In the genomic region with DNA sequence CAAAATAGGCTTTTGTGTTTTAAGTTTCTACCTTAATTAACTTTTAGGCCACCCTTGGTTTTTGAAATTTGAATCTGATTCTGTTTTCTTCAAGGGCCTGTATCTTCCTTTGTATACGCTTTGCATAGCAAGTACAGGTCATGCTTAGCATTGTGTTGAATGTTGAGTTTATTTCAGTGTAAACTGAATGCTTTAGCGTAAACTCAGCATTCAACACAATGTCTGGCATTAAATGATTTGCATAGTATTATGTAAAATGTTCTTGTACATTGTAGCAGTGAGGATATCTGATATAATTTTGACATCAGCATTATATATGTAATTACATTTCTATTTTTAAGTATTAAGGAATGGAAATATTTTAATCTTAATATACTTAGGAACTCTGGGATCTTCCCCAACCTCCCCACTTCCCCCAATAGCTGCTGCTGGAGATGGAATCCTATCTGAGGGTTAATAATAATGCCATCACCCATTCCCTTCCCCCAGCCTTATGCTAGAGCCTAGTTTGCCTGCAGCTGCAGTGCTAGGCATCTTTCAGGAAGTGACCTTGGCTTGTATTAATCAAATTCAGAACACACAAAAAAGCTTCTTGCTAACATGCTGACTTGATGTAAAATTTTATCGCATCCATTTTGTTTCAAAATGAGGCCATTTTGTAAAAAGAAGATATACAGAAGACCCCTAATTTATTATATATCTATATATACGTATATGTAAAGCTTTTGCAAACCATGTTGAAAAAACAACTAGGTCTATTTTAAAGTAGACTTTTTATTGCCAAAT, we compare ENCODE assay signal across 10 cellular contexts.
DNase-seq lines count a peak whose midpoint lies in the region; ATAC-seq and TF ChIP-seq lines count a peak whose summit lies in the region.
"Had no signal": no experiment of that assay in that cellular context is flagged by ENCODE, and none has a peak within 500 bp of the region (broad histone marks: within the 10 kb centered on the region; RNA-seq: fewer than 3 reads in every experiment).

No MANE protein-coding gene starts in this region.

- 88% methylated on average over 4 of the region's 4 CpGs for WGBS in smooth muscle cell (ENCODE audit: low lambda C conversion rate)

- no peak overlapping the region for H3K27ac ChIP-seq in smooth muscle cell (ENCODE audit: low read depth)

- H3K9me3 Mint-ChIP-seq in WTC11 = peaks cover 16% of the 10 kb centered on the region
- H3K9me3 Mint-ChIP-seq: dendritic cell treated with granulocyte-macrophage colony-stimulating factor and Interleukin-4, amounts not matched to agents 40 ng/mL and 50 ng/mL, for 4 days had no signal

- H3K27me3 ChIP-seq in smooth muscle cell (ENCODE audit: low read depth) (no peaks in the 10 kb centered on the region), H7 (ENCODE audit: control insufficient read depth, insufficient read depth, low read length) (no peaks in the 10 kb centered on the region)
- H3K27me3 ChIP-seq: tibial artery had no signal

- POLR2A ChIA-PET in WTC11 (lab: Charles Lee) = interaction anchor here (1.1 kb wide), 1 partner anchor 625 kb away, joined by 6 read pairs; no protein-coding TSS in a partner anchor

- CTCF ChIA-PET in WTC11 (lab: Charles Lee) = no interaction called here

- peak overlapping the region; percentile 15; the same call in 1 of the 2 replicates for H3K4me3 Mint-ChIP-seq in WTC11
- H3K4me3 Mint-ChIP-seq: dendritic cell treated with granulocyte-macrophage colony-stimulating factor and Interleukin-4, amounts not matched to agents 40 ng/mL and 50 ng/mL, for 4 days had no signal

- no peak overlapping the region for H3K27ac Mint-ChIP-seq in WTC11
- H3K27ac Mint-ChIP-seq: dendritic cell treated with granulocyte-macrophage colony-stimulating factor and Interleukin-4, amounts not matched to agents 40 ng/mL and 50 ng/mL, for 4 days had no signal

- peaks cover 2% of the 10 kb centered on the region for H3K9me3 ChIP-seq in smooth muscle cell (replicated peaks; ENCODE audit: low read depth)

- in situ Hi-C loops in GM13976 (cut with MboI; ENCODE audit: low sequenced_read_pairs, unreplicated experiment) = no loop called here

- no peaks in the 10 kb centered on the region for H3K27me3 Mint-ChIP-seq in WTC11 (ENCODE audit: low read depth)
- H3K27me3 Mint-ChIP-seq: dendritic cell treated with granulocyte-macrophage colony-stimulating factor and Interleukin-4, amounts not matched to agents 40 ng/mL and 50 ng/mL, for 4 days had no signal

- ATAC-seq in WTC11 (no peak), HG02973 (IDR thresholded peaks at IDR 0.05; ENCODE audit: unreplicated experiment) (no peak)

- no peaks in the 10 kb centered on the region for H3K36me3 ChIP-seq in smooth muscle cell (ENCODE audit: low read depth)
- no peaks in the 10 kb centered on the region for H3K36me3 ChIP-seq in H7 (replicated peaks; ENCODE audit: control insufficient read depth, insufficient read depth, low read length)

- H3F3A ChIP-seq in smooth muscle cell (ENCODE audit: low read depth) = no peaks in the 10 kb centered on the region

- TF ChIP-seq CTCF in GM13976 (IDR thresholded peaks at IDR 0.05; ENCODE audit: borderline replicate concordance, control extremely low read depth, extremely low read depth, insufficient read depth, missing control alignments) (no peak), WTC11 (IDR thresholded peaks at IDR 0.05) (no peak), smooth muscle cell (IDR thresholded peaks at IDR 0.05; ENCODE audit: borderline replicate concordance, insufficient read depth, poor library complexity, severe bottlenecking) (no peak)

- H3K4me1 ChIP-seq in smooth muscle cell (ENCODE audit: low read depth) = peaks cover 17% of the 10 kb centered on the region

- DNase-seq in GM13976 (ENCODE audit: low spot score) = peak; percentile 23
- peak; percentile 71 for DNase-seq in NCI-H2029 treated with DMSO at 0.1 percent for 48 hours (lab: John Stamatoyannopoulos, UW)
- no peak for DNase-seq in WTC11 (ENCODE audit: low spot score)
- peak; percentile 73 for DNase-seq in pons (ENCODE audit: low spot score)
- DNase-seq in smooth muscle cell (lab: John Stamatoyannopoulos, UW; ENCODE audit: unreplicated experiment) = no peak
- DNase-seq in effector CD8-positive, alpha-beta T cell (lab: John Stamatoyannopoulos, UW) = no peak
- DNase-seq in H7 = no peak
- DNase-seq: tibial artery had no signal

- H3K36me3 Mint-ChIP-seq in WTC11 = peaks cover 26% of the 10 kb centered on the region

- H3K4me2 ChIP-seq in smooth muscle cell = no peak overlapping the region

- H3K9ac ChIP-seq in smooth muscle cell (ENCODE audit: low read depth) = no peak overlapping the region

- H4K20me1 ChIP-seq in smooth muscle cell (ENCODE audit: low read depth) = peaks cover 81% of the 10 kb centered on the region

- H3K4me1 Mint-ChIP-seq in WTC11 = peaks cover 58% of the 10 kb centered on the region

- H3K79me2 ChIP-seq in smooth muscle cell (ENCODE audit: low read depth) = peaks cover 74% of the 10 kb centered on the region

- H2AFZ ChIP-seq in smooth muscle cell (ENCODE audit: low read depth) = no peak overlapping the region

- H3K4me3 ChIP-seq in smooth muscle cell (no peak overlapping the region), H7 (ENCODE audit: insufficient read depth, low read depth, low read length) (no peak overlapping the region)
- H3K4me3 ChIP-seq: tibial artery had no signal

TF ChIP-seq in WTC11, 78 proteins besides CTCF, POLR2A, EP300 and RAD21:
- TF ChIP-seq FOXK1 (CRISPR knock-in tag; IDR thresholded peaks at IDR 0.05) = no peak
- TF ChIP-seq, protein P1, sequence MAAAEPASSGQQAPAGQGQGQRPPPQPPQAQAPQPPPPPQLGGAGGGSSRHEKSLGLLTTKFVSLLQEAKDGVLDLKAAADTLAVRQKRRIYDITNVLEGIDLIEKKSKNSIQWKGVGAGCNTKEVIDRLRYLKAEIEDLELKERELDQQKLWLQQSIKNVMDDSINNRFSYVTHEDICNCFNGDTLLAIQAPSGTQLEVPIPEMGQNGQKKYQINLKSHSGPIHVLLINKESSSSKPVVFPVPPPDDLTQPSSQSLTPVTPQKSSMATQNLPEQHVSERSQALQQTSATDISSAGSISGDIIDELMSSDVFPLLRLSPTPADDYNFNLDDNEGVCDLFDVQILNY (CRISPR knock-in tag; IDR thresholded peaks at IDR 0.05) = no peak
- TF ChIP-seq NFE2L1 (CRISPR knock-in tag; IDR thresholded peaks at IDR 0.05) = no peak
TF ChIP-seq in WTC11: peak in this region for 0.

Comparison
In these comparisons a context has a peak if more than half of its experiments do, and no peak if none do; other contexts are left out.
1. DNase-seq: peak in GM13976 (single experiment), NCI-H2029 treated with DMSO at 0.1 percent for 48 hours (single experiment) and pons (single experiment); none in WTC11 (single experiment), smooth muscle cell (single experiment), effector CD8-positive, alpha-beta T cell (single experiment) and H7 (single experiment).